ENCODE assay signal across 10 cellular contexts in genomic region chr17:32627233-32628008, GRCh38.
DNase-seq lines count a peak whose midpoint lies in the region; ATAC-seq and TF ChIP-seq lines count a peak whose summit lies in the region.
"Had no signal": no experiment of that assay in that cellular context is flagged by ENCODE, and none has a peak within 500 bp of the region (broad histone marks: within the 10 kb centered on the region; RNA-seq: fewer than 3 reads in every experiment).

No MANE protein-coding gene starts in this region.

- H3K9ac ChIP-seq in SK-N-SH: no peak overlapping the region

- peak overlapping the region; percentile 44 for H3K4me3 Mint-ChIP-seq in type B pancreatic cell
- H3K4me3 Mint-ChIP-seq in activated CD4-positive, alpha-beta T cell treated with anti-CD3 and anti-CD28 coated beads, Interleukin-2, amount 10 ng/mL, durations not matched to agents 24 days and 14 days: no peak overlapping the region
- H3K4me3 Mint-ChIP-seq in activated T-helper 2 cell treated with anti-CD3 and anti-CD28 coated beads, Interferon-gamma antibody, Interleukin-2, Interleukin-4, amounts not matched to agents 10 μg/mL and 5 μg/mL and 100 μg/mL, durations not matched to agents 14 hours and 24 hours and 36 hours (ENCODE audit: low read depth): no peak overlapping the region

- H3K4me1 Mint-ChIP-seq in type B pancreatic cell (ENCODE audit: unreplicated experiment): peaks cover 6% of the 10 kb centered on the region
- peaks cover 2% of the 10 kb centered on the region for H3K4me1 Mint-ChIP-seq in activated CD4-positive, alpha-beta T cell treated with anti-CD3 and anti-CD28 coated beads, Interleukin-2, amount 10 ng/mL, durations not matched to agents 24 days and 14 days
- no peaks in the 10 kb centered on the region for H3K4me1 Mint-ChIP-seq in activated T-helper 2 cell treated with anti-CD3 and anti-CD28 coated beads, Interferon-gamma antibody, Interleukin-2, Interleukin-4, amounts not matched to agents 10 μg/mL and 5 μg/mL and 100 μg/mL, durations not matched to agents 14 hours and 24 hours and 36 hours (ENCODE audit: low read depth)

- ATAC-seq in SK-N-SH treated with all-trans-retinoic acid at 6 μM for 48 hours: no peak

- H3K4me2 ChIP-seq in SK-N-SH: no peak overlapping the region

- no peaks in the 10 kb centered on the region for H4K20me1 ChIP-seq in SK-N-SH (ENCODE audit: insufficient read depth)

- H3K4me3 ChIP-seq in SK-N-SH (ENCODE audit: low read depth in 2 of 2, low read length in 1 of 2): no peak overlapping the region

- H3K27ac ChIP-seq in SK-N-SH (ENCODE audit: low read depth in 2 of 2, low read length in 1 of 2): no peak overlapping the region; a peak in 1 of 4 replicates

- no peaks in the 10 kb centered on the region for H3F3A ChIP-seq in SK-N-SH (replicated peaks; ENCODE audit: insufficient read depth)

- H3K27me3 ChIP-seq in SK-N-SH (ENCODE audit: insufficient read depth): no peaks in the 10 kb centered on the region

- no peak for TF ChIP-seq EP300 in SK-N-SH (IDR thresholded peaks at IDR 0.05; ENCODE audit: borderline replicate concordance in 1 of 2, low read depth in 1 of 2, low read length in 1 of 2)

- 88% methylated on average over 15 of the region's 15 CpGs for WGBS in SK-N-SH (ENCODE audit: low lambda C conversion rate)

- H3K27ac Mint-ChIP-seq in type B pancreatic cell: no peak overlapping the region
- H3K27ac Mint-ChIP-seq in activated CD4-positive, alpha-beta T cell treated with anti-CD3 and anti-CD28 coated beads, Interleukin-2, amount 10 ng/mL, durations not matched to agents 24 days and 14 days: no peak overlapping the region
- no peak overlapping the region for H3K27ac Mint-ChIP-seq in activated T-helper 2 cell treated with anti-CD3 and anti-CD28 coated beads, Interferon-gamma antibody, Interleukin-2, Interleukin-4, amounts not matched to agents 10 μg/mL and 5 μg/mL and 100 μg/mL, durations not matched to agents 14 hours and 24 hours and 36 hours

- no peak for TF ChIP-seq RAD21 in SK-N-SH (IDR thresholded peaks at IDR 0.05; ENCODE audit: low read length)

- H3K4me1 ChIP-seq in SK-N-SH (ENCODE audit: control insufficient read depth in 1 of 2, insufficient read depth in 2 of 2, low read depth in 1 of 2, low read length in 1 of 2): peaks cover 0 to 5% of the 10 kb centered on the region in 2 experiments; a peak in 1 of 4 replicates

- H3K36me3 Mint-ChIP-seq in type B pancreatic cell: peaks cover 3% of the 10 kb centered on the region
- no peaks in the 10 kb centered on the region for H3K36me3 Mint-ChIP-seq in activated CD4-positive, alpha-beta T cell treated with anti-CD3 and anti-CD28 coated beads, Interleukin-2, amount 10 ng/mL, durations not matched to agents 24 days and 14 days (ENCODE audit: low read depth)
- no peaks in the 10 kb centered on the region for H3K36me3 Mint-ChIP-seq in activated T-helper 2 cell treated with anti-CD3 and anti-CD28 coated beads, Interferon-gamma antibody, Interleukin-2, Interleukin-4, amounts not matched to agents 10 μg/mL and 5 μg/mL and 100 μg/mL, durations not matched to agents 14 hours and 24 hours and 36 hours (ENCODE audit: low read depth)

- TF ChIP-seq CTCF in SK-N-SH (IDR thresholded peaks at IDR 0.05): no peak
- TF ChIP-seq CTCF in type B pancreatic cell (conservative IDR thresholded peaks at IDR 0.05): no peak

- H3K9me3 Mint-ChIP-seq in type B pancreatic cell: no peaks in the 10 kb centered on the region
- H3K9me3 Mint-ChIP-seq in activated CD4-positive, alpha-beta T cell treated with anti-CD3 and anti-CD28 coated beads, Interleukin-2, amount 10 ng/mL, durations not matched to agents 24 days and 14 days: no peaks in the 10 kb centered on the region
- no peaks in the 10 kb centered on the region for H3K9me3 Mint-ChIP-seq in activated T-helper 2 cell treated with anti-CD3 and anti-CD28 coated beads, Interferon-gamma antibody, Interleukin-2, Interleukin-4, amounts not matched to agents 10 μg/mL and 5 μg/mL and 100 μg/mL, durations not matched to agents 14 hours and 24 hours and 36 hours

- DNase-seq in SK-N-SH (peak; percentile 13), SK-N-DZ (ENCODE audit: low spot score) (peak; percentile 43), iPS DF 4.7 (ENCODE audit: extremely low read depth, low spot score) (peak; percentile 75), type B pancreatic cell (ENCODE audit: extremely low spot score, unreplicated experiment) (no peak), SIG-M5 (lab: John Stamatoyannopoulos, UW) (no peak)
- no peak for DNase-seq in activated CD4-positive, alpha-beta T cell treated with anti-CD3 and anti-CD28 coated beads, Interleukin-2, amount 10 ng/mL, durations not matched to agents 24 days and 14 days
- no peak for DNase-seq in activated T-helper 2 cell treated with anti-CD3 and anti-CD28 coated beads, Interferon-gamma antibody, Interleukin-2, Interleukin-4, amounts not matched to agents 10 μg/mL and 5 μg/mL and 100 μg/mL, durations not matched to agents 14 hours and 24 hours and 36 hours (ENCODE audit: low spot score)
- DNase-seq: activated CD4-positive, CD25-positive, alpha-beta regulatory T cell treated with anti-CD3 and anti-CD28 coated beads, Interleukin-2, amount 50 U/mL, for 72 hours; NCI-H526 had no signal

- POLR2A ChIA-PET in SK-N-SH (lab: Yijun Ruan, JAX): no interaction called here

- no peaks in the 10 kb centered on the region for H3K9me2 ChIP-seq in SK-N-SH

- H3K27me3 Mint-ChIP-seq in type B pancreatic cell: no peaks in the 10 kb centered on the region
- peaks cover 5% of the 10 kb centered on the region for H3K27me3 Mint-ChIP-seq in activated CD4-positive, alpha-beta T cell treated with anti-CD3 and anti-CD28 coated beads, Interleukin-2, amount 10 ng/mL, durations not matched to agents 24 days and 14 days
- H3K27me3 Mint-ChIP-seq in activated T-helper 2 cell treated with anti-CD3 and anti-CD28 coated beads, Interferon-gamma antibody, Interleukin-2, Interleukin-4, amounts not matched to agents 10 μg/mL and 5 μg/mL and 100 μg/mL, durations not matched to agents 14 hours and 24 hours and 36 hours (ENCODE audit: low read depth): no peaks in the 10 kb centered on the region

- CTCF ChIA-PET in SK-N-SH (lab: Yijun Ruan, JAX): interaction anchor here (1.0 to 1.6 kb wide), 2 partner anchors 128 to 165 kb away, joined by 3 to 6 read pairs; no protein-coding TSS in a partner anchor

- intact Hi-C loops in activated CD4-positive, alpha-beta T cell treated with anti-CD3 and anti-CD28 coated beads, Interleukin-2, amount 10 ng/mL, durations not matched to agents 24 days and 14 days (cut with micrococcal nuclease): no loop called here
- intact Hi-C loops in activated T-helper 2 cell treated with anti-CD3 and anti-CD28 coated beads, Interferon-gamma antibody, Interleukin-2, Interleukin-4, amounts not matched to agents 10 μg/mL and 5 μg/mL and 100 μg/mL, durations not matched to agents 14 hours and 24 hours and 36 hours (cut with micrococcal nuclease): no loop called here

- H3K79me2 ChIP-seq in SK-N-SH (ENCODE audit: insufficient read depth): no peaks in the 10 kb centered on the region

- no peak overlapping the region for H2AFZ ChIP-seq in SK-N-SH (ENCODE audit: low read depth)

- no peaks in the 10 kb centered on the region for H3K9me3 ChIP-seq in SK-N-SH

- H3K36me3 ChIP-seq in SK-N-SH (replicated peaks in 1 of 2; ENCODE audit: control insufficient read depth in 1 of 2, insufficient read depth in 2 of 2, low read length in 1 of 2): no peaks in the 10 kb centered on the region

TF ChIP-seq in SK-N-SH, 30 proteins besides CTCF, POLR2A, EP300 and RAD21 (continues in another document):
- TF ChIP-seq RFX5 (IDR thresholded peaks at IDR 0.05; ENCODE audit: low read length) (no peak), PBX3 (IDR thresholded peaks at IDR 0.05) (no peak), MEF2A (IDR thresholded peaks at IDR 0.05; ENCODE audit: borderline replicate concordance, low read depth) (no peak), MXI1 (IDR thresholded peaks at IDR 0.05; ENCODE audit: low read depth, low read length) (no peak), CHD2 (IDR thresholded peaks at IDR 0.05; ENCODE audit: low read length, partially characterized antibody) (no peak), FOXJ3 (CRISPR knock-in tag; IDR thresholded peaks at IDR 0.05) (no peak), ELF1 (IDR thresholded peaks at IDR 0.05) (no peak), YY1 (IDR thresholded peaks at IDR 0.05; ENCODE audit: low read depth) (no peak)

TF ChIP-seq in SK-N-SH treated with all-trans-retinoic acid at 6 μM for 48 hours, 23 proteins besides CTCF, POLR2A, EP300 and RAD21:
- TF ChIP-seq ZFP3 (CRISPR knock-in tag; IDR thresholded peaks at IDR 0.05) (no peak), TSHZ2 (CRISPR knock-in tag; IDR thresholded peaks at IDR 0.05) (no peak), ZNF8 (CRISPR knock-in tag; IDR thresholded peaks at IDR 0.05) (no peak), CSDC2 (CRISPR knock-in tag; IDR thresholded peaks at IDR 0.05) (no peak), ARNTL (CRISPR knock-in tag; IDR thresholded peaks at IDR 0.05; ENCODE audit: borderline replicate concordance, low read depth) (no peak), ZFP30 (CRISPR knock-in tag; IDR thresholded peaks at IDR 0.05) (no peak), TCF4 (CRISPR knock-in tag; IDR thresholded peaks at IDR 0.05; ENCODE audit: borderline replicate concordance) (no peak), BACH2 (CRISPR knock-in tag; IDR thresholded peaks at IDR 0.05; ENCODE audit: borderline replicate concordance) (no peak)

Comparison
In these comparisons a context has a peak if more than half of its experiments do, and no peak if none do; other contexts are left out.
1. DNase-seq: peak in SK-N-SH (single experiment), SK-N-DZ (single experiment) and iPS DF 4.7 (single experiment); none in type B pancreatic cell (single experiment), SIG-M5 (single experiment), activated CD4-positive, alpha-beta T cell treated with anti-CD3 and anti-CD28 coated beads, Interleukin-2, amount 10 ng/mL, durations not matched to agents 24 days and 14 days (single experiment) and activated T-helper 2 cell treated with anti-CD3 and anti-CD28 coated beads, Interferon-gamma antibody, Interleukin-2, Interleukin-4, amounts not matched to agents 10 μg/mL and 5 μg/mL and 100 μg/mL, durations not matched to agents 14 hours and 24 hours and 36 hours (single experiment).